8 cellular contexts compared by ENCODE assay signal in genomic region chr12:107695772-107696171, GRCh38. TPM values are rescaled to one million over a fixed set of nuclear protein-coding genes. Genes with fewer than 3 reads are reported as not detected.
DNase-seq lines count a peak whose midpoint lies in the region; ATAC-seq, FAIRE-seq and TF ChIP-seq lines count a peak whose summit lies in the region.
"Not testable (repeated sequence)": the region's sequence is repeated elsewhere in the genome, so short reads cannot be mapped to it uniquely, and the experiment has no call there.

No MANE protein-coding gene starts in this region.

- BruUV-seq in HepG2 (replicated peaks; lab: Mats Ljungman, UMichigan), result not testable (repeated sequence)

- not testable (repeated sequence) for H3K9me3 Mint-ChIP-seq in CD14-positive monocyte; activated CD8-positive, alpha-beta T cell treated with anti-CD3 and anti-CD28 coated beads for 36 hours

- H3K27me3 Mint-ChIP-seq in CD14-positive monocyte (ENCODE audit: low read depth in 3 of 3); activated CD8-positive, alpha-beta T cell treated with anti-CD3 and anti-CD28 coated beads for 36 hours: not testable (repeated sequence)

- not testable (repeated sequence) for H3K9ac ChIP-seq in Loucy (ENCODE audit: low read depth, low read length, poor library complexity, severe bottlenecking); HepG2 (ENCODE audit: insufficient read depth, low read depth, low read length)

- H3K27ac ChIP-seq in HepG2 (ENCODE audit: extremely low read length, insufficient read depth, low read length), result peak overlapping the region; percentile 19
- not testable (repeated sequence) for H3K27ac ChIP-seq in upper lobe of right lung

- peaks cover 80 to 93% of the 10 kb centered on the region in 2 donors for H3K36me3 Mint-ChIP-seq in CD14-positive monocyte
- peaks cover 62% of the 10 kb centered on the region for H3K36me3 Mint-ChIP-seq in activated CD8-positive, alpha-beta T cell treated with anti-CD3 and anti-CD28 coated beads for 36 hours (ENCODE audit: low read depth)

- not testable (repeated sequence) for TF ChIP-seq RAD21 in HepG2 (CRISPR knock-in tag; IDR thresholded peaks at IDR 0.05)

- POLR2A ChIA-PET in activated CD8-positive, alpha-beta T cell treated with anti-CD3 and anti-CD28 coated beads for 36 hours (lab: Charles Lee); HepG2 (lab: Yijun Ruan, JAX): not testable (repeated sequence)

- H4K20me1 ChIP-seq in Loucy (ENCODE audit: insufficient read depth, low read length, poor library complexity, severe bottlenecking); HepG2 (ENCODE audit: insufficient read depth, low read length): not testable (repeated sequence)

- peak; percentile 39 for FAIRE-seq in RCC 7860 (lab: Jason Lieb, UNC)
- FAIRE-seq in HepG2 (lab: Jason Lieb, UNC), result not testable (repeated sequence)

- CTCF ChIA-PET in activated CD8-positive, alpha-beta T cell treated with anti-CD3 and anti-CD28 coated beads for 36 hours (lab: Charles Lee), result interaction anchor here (0.7 to 2.7 kb wide), 2 partner anchors 22 to 189 kb away, joined by 3 to 9 read pairs; no protein-coding TSS in a partner anchor
- CTCF ChIA-PET in HepG2 (lab: Yijun Ruan, JAX; ENCODE audit: low intra/inter-chr PET ratio, low total read pairs), result interaction anchor here (1.3 kb wide), 1 partner anchor 189 kb away, joined by 4 read pairs; no protein-coding TSS in a partner anchor

- not testable (repeated sequence) for H3K4me2 ChIP-seq in Loucy (ENCODE audit: low read depth, low read length, poor library complexity, severe bottlenecking); HepG2 (ENCODE audit: low read depth, low read length)

- TF ChIP-seq CTCF in CD14-positive monocyte (IDR thresholded peaks at IDR 0.05) (peak; percentile 14), GM13977 (IDR thresholded peaks at IDR 0.05; ENCODE audit: extremely low read depth, insufficient read depth, missing control alignments) (peak; percentile 16), Loucy (conservative IDR thresholded peaks at IDR 0.05; ENCODE audit: low read length) (peak; percentile 55), epithelial cell of esophagus (IDR thresholded peaks at IDR 0.05; ENCODE audit: insufficient read depth, low read depth, low read length, missing control alignments) (peak; percentile 39), HepG2 (CRISPR knock-in tag; IDR thresholded peaks at IDR 0.05) (peak; percentile 37), upper lobe of right lung (IDR thresholded peaks at IDR 0.05) (peak; percentile 5)
- TF ChIP-seq CTCF in activated CD8-positive, alpha-beta T cell treated with anti-CD3 and anti-CD28 coated beads for 36 hours (IDR thresholded peaks at IDR 0.05), result not testable (repeated sequence)

- TF ChIP-seq POLR2A in HepG2 (IDR thresholded peaks at IDR 0.05; ENCODE audit: insufficient read depth in 1 of 2, low read depth in 2 of 2, low read length in 2 of 2), result not testable (repeated sequence)

- H3K4me3 ChIP-seq in Loucy (ENCODE audit: low read length, poor library complexity, severe bottlenecking); epithelial cell of esophagus (ENCODE audit: low read length); HepG2 (replicated peaks in 1 of 3; ENCODE audit: insufficient read depth in 1 of 3, low read depth in 2 of 3, low read length in 3 of 3); upper lobe of right lung: not testable (repeated sequence)

- H2AFZ ChIP-seq in Loucy (ENCODE audit: low read length); HepG2 (ENCODE audit: low read length): not testable (repeated sequence)

- not testable (repeated sequence) for TF ChIP-seq EP300 in HepG2 (IDR thresholded peaks at IDR 0.05; ENCODE audit: low read depth in 2 of 2, low read length in 2 of 2); HepG2 (CRISPR knock-in tag; IDR thresholded peaks at IDR 0.05; ENCODE audit: borderline replicate concordance)

- not testable (repeated sequence) for H3K4me1 ChIP-seq in Loucy (ENCODE audit: insufficient read depth, low read length, poor library complexity, severe bottlenecking); HepG2 (ENCODE audit: insufficient read depth, low read length); upper lobe of right lung

- H3K9me2 ChIP-seq in Loucy (replicated peaks; ENCODE audit: low read depth, low read length), result not testable (repeated sequence)

- intact Hi-C loops in CD14-positive monocyte (cut with micrococcal nuclease); activated CD8-positive, alpha-beta T cell treated with anti-CD3 and anti-CD28 coated beads for 36 hours (cut with micrococcal nuclease): not testable (repeated sequence)
- intact Hi-C loops in HepG2 (cut with micrococcal nuclease; ENCODE audit: unreplicated experiment), result loop anchor here (2.0 kb wide), 1 partner anchor 63 kb away; no protein-coding TSS in a partner anchor
- intact Hi-C loops in upper lobe of right lung (cut with DNase I), result loop anchor here (10.0 kb wide), 1 partner anchor 59 kb away; no protein-coding TSS in a partner anchor

- H3K36me3 ChIP-seq in Loucy (ENCODE audit: insufficient read depth, low read length) (peaks cover 82% of the 10 kb centered on the region; the same call in 1 of the 2 replicates), HepG2 (replicated peaks in 1 of 2; ENCODE audit: control insufficient read depth in 1 of 2, insufficient read depth in 2 of 2, low read length in 2 of 2) (peaks cover 30 to 83% of the 10 kb centered on the region in 2 experiments), upper lobe of right lung (peaks cover 95% of the 10 kb centered on the region)

- not testable (repeated sequence) for H3K4me3 Mint-ChIP-seq in CD14-positive monocyte; activated CD8-positive, alpha-beta T cell treated with anti-CD3 and anti-CD28 coated beads for 36 hours

- H3K4me1 Mint-ChIP-seq in CD14-positive monocyte; activated CD8-positive, alpha-beta T cell treated with anti-CD3 and anti-CD28 coated beads for 36 hours (ENCODE audit: low read depth): not testable (repeated sequence)

- 89% methylated on average over 2 of the region's 2 CpGs for WGBS in HepG2 (ENCODE audit: low lambda C conversion rate)

- peak; percentile 20 for ATAC-seq in activated CD8-positive, alpha-beta T cell treated with anti-CD3 and anti-CD28 coated beads for 36 hours
- ATAC-seq in HepG2, result peak; percentile 47; the same call in 2 of the 3 replicates
- ATAC-seq in upper lobe of right lung, result not testable (repeated sequence)

- not testable (repeated sequence) for H3F3A ChIP-seq in Loucy (ENCODE audit: low read depth)

- not testable (repeated sequence) for DNase-seq in CD14-positive monocyte (ENCODE audit: low spot score); GM13977 (ENCODE audit: low spot score); RCC 7860 (ENCODE audit: low spot score); activated CD8-positive, alpha-beta T cell treated with anti-CD3 and anti-CD28 coated beads for 36 hours; upper lobe of right lung
- DNase-seq in epithelial cell of esophagus (ENCODE audit: low read depth) (peak; percentile 38), HepG2 (ENCODE audit: low spot score) (peak; percentile 43)

- H3K9me3 ChIP-seq in Loucy (ENCODE audit: insufficient read depth, low read depth, low read length); HepG2 (ENCODE audit: low read length); upper lobe of right lung: not testable (repeated sequence)

- H3K27ac Mint-ChIP-seq in CD14-positive monocyte; activated CD8-positive, alpha-beta T cell treated with anti-CD3 and anti-CD28 coated beads for 36 hours: not testable (repeated sequence)

- H3K27me3 ChIP-seq in Loucy (ENCODE audit: insufficient read depth, low read length, poor library complexity, severe bottlenecking); HepG2 (ENCODE audit: control insufficient read depth in 1 of 2, insufficient read depth in 2 of 2, low read length in 2 of 2); upper lobe of right lung: not testable (repeated sequence)

- not testable (repeated sequence) for H3K79me2 ChIP-seq in Loucy (ENCODE audit: insufficient read depth, low read length); HepG2 (ENCODE audit: insufficient read depth, low read length)

- in situ Hi-C loops in GM13977 (cut with MboI; ENCODE audit: low pct_unique_long_range_greater_than_20kb, low sequenced_read_pairs, unreplicated experiment); HepG2 (cut with HindIII; ENCODE audit: extremely low pct_ligation_motif_present, low pct_unique_long_range_greater_than_20kb): not testable (repeated sequence)

RNA-seq across cellular contexts. Expression of gene PWP1, which starts 10.2 kb away (rescaled TPM):
- polyA plus RNA-seq in CD14-positive monocyte, result 10 to 100 TPM; 27.1 to 28.0 TPM
- total RNA-seq in activated CD8-positive, alpha-beta T cell treated with anti-CD3 and anti-CD28 coated beads for 36 hours, result 10 to 100 TPM; 52.4 to 57.5 TPM
- total RNA-seq in HepG2 (2016; rRNA removed; fragmentation: Illumina TruSeq; extraction: Trizol), result 70.2 and 123 TPM in 2 replicates
- total RNA-seq in HepG2 (2016; cell fraction: cytosol; rRNA removed; fragmentation: Illumina TruSeq; extraction: Trizol; ENCODE audit: low read depth), result 8.8 and 9.3 TPM in 2 replicates
- 72.3 and 120 TPM in 2 replicates for total RNA-seq in HepG2 (2016; cell fraction: insoluble cytoplasmic fraction; rRNA removed; fragmentation: Illumina TruSeq; extraction: Trizol)
- 19.5 and 24.8 TPM in 2 replicates for total RNA-seq in HepG2 (2016; cell fraction: membrane; rRNA removed; fragmentation: Illumina TruSeq; extraction: Trizol)
- total RNA-seq in HepG2 (2016; cell fraction: nucleus; rRNA removed; fragmentation: Illumina TruSeq; extraction: Trizol), result 30.4 and 38.7 TPM in 2 replicates
- polyA plus RNA-seq in HepG2 (2011; rRNA removed), result 41.5 and 65.9 TPM in 2 replicates
- 91.4 and 116 TPM in 2 replicates for polyA plus RNA-seq in HepG2 (2011; cell fraction: cytosol; rRNA removed)
- polyA plus RNA-seq in HepG2 (2011; cell fraction: nucleus; rRNA removed), result 69.5 and 74.4 TPM in 2 replicates
- 41.8 and 49.2 TPM in 2 replicates for polyA plus RNA-seq in HepG2 (2012)
- polyA plus RNA-seq in HepG2 (2016; cell fraction: cytosol; fragmentation: Illumina TruSeq; extraction: Trizol; ENCODE audit: low read depth), result 5.8 and 6.8 TPM in 2 replicates
- 109 and 113 TPM in 2 replicates for polyA plus RNA-seq in HepG2 (2016; cell fraction: insoluble cytoplasmic fraction; fragmentation: Illumina TruSeq; extraction: Trizol; ENCODE audit: low read depth)
- polyA plus RNA-seq in HepG2 (2016; cell fraction: membrane; fragmentation: Illumina TruSeq; extraction: Trizol; ENCODE audit: low read depth), result 13.3 and 14.4 TPM in 2 replicates
- 50.1 and 55.0 TPM in 2 replicates for polyA plus RNA-seq in HepG2 (2016; cell fraction: nucleus; fragmentation: Illumina TruSeq; extraction: Trizol; ENCODE audit: insufficient read depth, low read depth)
- polyA minus RNA-seq in HepG2 (2011; rRNA and poly(A)+ RNA removed; ENCODE audit: low replicate concordance), result 25.9 and 26.0 TPM in 2 replicates
- polyA minus RNA-seq in HepG2 (2011; cell fraction: cytosol; rRNA and poly(A)+ RNA removed), result 25.7 and 29.7 TPM in 2 replicates
- polyA minus RNA-seq in HepG2 (2011; cell fraction: nucleus; rRNA and poly(A)+ RNA removed), result 43.4 and 44.1 TPM in 2 replicates
- 25.8 TPM for total RNA-seq in upper lobe of right lung
